ENCODE assay signal across 21 cellular contexts in genomic region chr11:114319716-114320328, GRCh38. TPM values are rescaled to one million over a fixed set of nuclear protein-coding genes. Genes with fewer than 3 reads are reported as not detected.
A peak's percentile ranks its signal among the peaks of the same experiment; 100 is the strongest.
DNase-seq lines count a peak whose midpoint lies in the region; ATAC-seq and TF ChIP-seq lines count a peak whose summit lies in the region.
"Had no signal": no experiment of that assay in that cellular context is flagged by ENCODE, and none has a peak within 500 bp of the region (broad histone marks: within the 10 kb centered on the region; RNA-seq: fewer than 3 reads in every experiment).

No MANE protein-coding gene starts in this region.

- WGBS in prostate gland = 53% methylated on average over 5 of the region's 5 CpGs

- intact Hi-C loops in prostate gland (cut with DNase I) = no loop called here
- intact Hi-C loops in gastrocnemius medialis (cut with DNase I; ENCODE audit: low total_unique reads) = no loop called here

- H3K27me3 ChIP-seq in MM.1S (replicated peaks; ENCODE audit: insufficient read depth, low read length) (no peaks in the 10 kb centered on the region), prostate gland (replicated peaks; ENCODE audit: insufficient read depth) (no peaks in the 10 kb centered on the region), gastrocnemius medialis (no peaks in the 10 kb centered on the region)
- H3K27me3 ChIP-seq: adrenal gland; BLaER1 treated with 17β-estradiol and CSF1 and Interleukin-3, amounts not matched to agents 10 nM and 100 nM; MG63; neutrophil; transverse colon had no signal

- peak overlapping the region; percentile 37; the same call in 1 of the 2 replicates for H2AFZ ChIP-seq in MM.1S (ENCODE audit: low read length)

- H3K36me3 ChIP-seq in MM.1S (replicated peaks; ENCODE audit: insufficient read depth, low read length) = no peaks in the 10 kb centered on the region
- no peaks in the 10 kb centered on the region for H3K36me3 ChIP-seq in prostate gland
- no peaks in the 10 kb centered on the region for H3K36me3 ChIP-seq in gastrocnemius medialis
- H3K36me3 ChIP-seq: adrenal gland; BLaER1 treated with 17β-estradiol and CSF1 and Interleukin-3, amounts not matched to agents 10 nM and 100 nM; neutrophil; transverse colon had no signal

- H3K9me3 ChIP-seq in MM.1S (replicated peaks; ENCODE audit: insufficient read depth, low read length) (no peaks in the 10 kb centered on the region), prostate gland (no peaks in the 10 kb centered on the region), gastrocnemius medialis (no peaks in the 10 kb centered on the region)
- H3K9me3 ChIP-seq: adrenal gland, MG63, neutrophil, transverse colon had no signal

- H3K4me1 ChIP-seq in MM.1S (ENCODE audit: low read length) (peaks cover 20% of the 10 kb centered on the region), prostate gland (replicated peaks) (peaks cover 6% of the 10 kb centered on the region), gastrocnemius medialis (peaks cover 0 to 5% of the 10 kb centered on the region in 2 donors)
- H3K4me1 ChIP-seq: adrenal gland; BLaER1 treated with 17β-estradiol and CSF1 and Interleukin-3, amounts not matched to agents 10 nM and 100 nM had no signal

- peak; percentile 50 for DNase-seq in ELF-1 (ENCODE audit: low read depth, low spot score)
- DNase-seq in MM.1S = peak; percentile 23
- peak; percentile 19 for DNase-seq in fibroblast of pulmonary artery (ENCODE audit: low read depth)
- DNase-seq in prostate gland (ENCODE audit: low spot score) = no peak
- no peak for DNase-seq in gastrocnemius medialis
- no peak for DNase-seq in foreskin fibroblast
- DNase-seq: activated CD4-positive, alpha-beta T cell treated with anti-CD3 and anti-CD28 coated beads for 1 hour; adrenal gland; DMS53; glutamatergic neuron; MG63; midbrain; NCI-H1930; NCI-H524; SHP77; transverse colon had no signal

- no peaks in the 10 kb centered on the region for H3K79me2 ChIP-seq in MM.1S (ENCODE audit: low read length)

- in situ Hi-C loops in gastrocnemius medialis (cut with MboI; ENCODE audit: low sequenced_read_pairs in 4 of 4) = no loop called here

- TF ChIP-seq CTCF in MM.1S (IDR thresholded peaks at IDR 0.05; ENCODE audit: low read length) = no peak
- no peak for TF ChIP-seq CTCF in fibroblast of pulmonary artery (IDR thresholded peaks at IDR 0.05; ENCODE audit: low read length, missing control alignments)
- no peak for TF ChIP-seq CTCF in prostate gland (IDR thresholded peaks at IDR 0.05)
- no peak for TF ChIP-seq CTCF in gastrocnemius medialis (IDR thresholded peaks at IDR 0.05 in 4 of 5, conservative IDR thresholded peaks at IDR 0.05 in 1 of 5)
- no peak for TF ChIP-seq CTCF in foreskin fibroblast (IDR thresholded peaks at IDR 0.05; ENCODE audit: low read depth, low read length)

- H3K4me2 ChIP-seq in MM.1S (ENCODE audit: low read depth, low read length) = no peak overlapping the region
- H3K4me2 ChIP-seq: BLaER1 treated with 17β-estradiol and CSF1 and Interleukin-3, amounts not matched to agents 10 nM and 100 nM had no signal

- H3F3A ChIP-seq in MM.1S (ENCODE audit: insufficient read depth, low read length) = peaks cover 15% of the 10 kb centered on the region

- no peak overlapping the region for H3K9ac ChIP-seq in MM.1S (ENCODE audit: low read length)
- H3K9ac ChIP-seq: BLaER1 treated with 17β-estradiol and CSF1 and Interleukin-3, amounts not matched to agents 10 nM and 100 nM had no signal

- H3K27ac ChIP-seq in MM.1S (ENCODE audit: low read length) = no peak overlapping the region
- peak overlapping the region; percentile 32 to 33 for H3K27ac ChIP-seq in prostate gland
- peak overlapping the region in 1 of 4 donors; percentile 12 for H3K27ac ChIP-seq in gastrocnemius medialis
- H3K27ac ChIP-seq: adrenal gland; BLaER1 treated with 17β-estradiol and CSF1 and Interleukin-3, amounts not matched to agents 10 nM and 100 nM; neutrophil; transverse colon had no signal

- ATAC-seq in gastrocnemius medialis (no peak), GM21717 (IDR thresholded peaks at IDR 0.05; ENCODE audit: unreplicated experiment) (no peak)
- ATAC-seq: stimulated activated effector memory CD8-positive, alpha-beta T cell treated with anti-CD3 and anti-CD28 coated beads, Interleukin-12 subunit alpha, Interleukin-12 subunit beta, amount 100 ng/mL, for 72 hours had no signal

- H3K4me3 ChIP-seq in MM.1S (ENCODE audit: low read length) (no peak overlapping the region), fibroblast of pulmonary artery (replicated peaks; ENCODE audit: low read depth, low read length) (no peak overlapping the region), prostate gland (no peak overlapping the region), gastrocnemius medialis (no peak overlapping the region), foreskin fibroblast (ENCODE audit: low read depth in 1 of 2, low read length in 2 of 2) (no peak overlapping the region)
- H3K4me3 ChIP-seq: adrenal gland; BLaER1 treated with 17β-estradiol and CSF1 and Interleukin-3, amounts not matched to agents 10 nM and 100 nM; MG63; transverse colon had no signal

- H3K9me2 ChIP-seq in MM.1S (replicated peaks; ENCODE audit: insufficient read depth, low read length) = no peaks in the 10 kb centered on the region

- H4K20me1 ChIP-seq in MM.1S (ENCODE audit: insufficient read depth, low read length) = no peaks in the 10 kb centered on the region
- H4K20me1 ChIP-seq: BLaER1 treated with 17β-estradiol and CSF1 and Interleukin-3, amounts not matched to agents 10 nM and 100 nM had no signal

- TF ChIP-seq POLR2A in prostate gland (IDR thresholded peaks at IDR 0.05) (no peak), gastrocnemius medialis (IDR thresholded peaks at IDR 0.05) (no peak)

RNA-seq across cellular contexts. Expression of gene NNMT, which starts 23.6 kb away (rescaled TPM):
- 10 to 100 TPM; 59.3 to 63.2 TPM for total RNA-seq in prostate gland
- total RNA-seq in gastrocnemius medialis = 100 to 1,000 TPM; 157 to 968 (median 541) TPM
- total RNA-seq: T-helper 2 cell treated with Interferon-gamma antibody and Interleukin-4, amounts not matched to agents 100 ng/mL and 5 ng/mL, for 36 hours had no signal

Comparison
In these comparisons a context has a peak if more than half of its experiments do, and no peak if none do; other contexts are left out.
1. DNase-seq: peak in ELF-1 (single experiment), MM.1S (single experiment) and fibroblast of pulmonary artery (single experiment); none in prostate gland (single experiment), gastrocnemius medialis (0 of 2) and foreskin fibroblast (0 of 2).